ENCODE assay signal across 28 cellular contexts in the genomic region with DNA sequence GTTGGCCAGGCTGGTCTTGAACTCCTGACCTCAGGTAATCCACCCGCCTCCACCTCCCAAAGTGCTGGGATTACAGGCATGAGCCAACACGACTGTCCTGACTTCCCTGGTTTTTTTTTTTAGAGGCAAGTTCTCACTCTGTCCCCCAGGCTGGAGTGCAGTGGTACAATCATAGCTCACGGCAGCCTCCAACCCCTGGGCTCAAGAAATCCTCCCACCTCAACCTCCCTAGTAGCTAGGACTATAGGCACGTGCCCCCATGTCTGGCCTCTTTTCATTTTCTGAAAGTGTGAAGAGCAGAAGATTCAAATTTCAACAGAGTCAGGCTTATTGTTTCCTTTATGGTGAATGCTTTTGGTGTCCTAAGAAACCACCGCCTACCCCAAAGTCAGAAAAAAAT.
"Had no signal": no experiment of that assay in that cellular context is flagged by ENCODE, and none has a peak within 500 bp of the region (broad histone marks: within the 10 kb centered on the region; RNA-seq: fewer than 3 reads in every experiment).

No MANE protein-coding gene starts in this region.

- H3K4me1 Mint-ChIP-seq: endodermal cell, naive B cell had no signal

- H3K36me3 ChIP-seq: colonic mucosa, esophagus squamous epithelium, gastrocnemius medialis, heart right ventricle, left lung, lower lobe of right lung had no signal

- ATAC-seq: effector memory CD8-positive, alpha-beta T cell; esophagus mucosa; gastrocnemius medialis; heart right ventricle; left cardiac atrium; left lung; left ventricle myocardium superior; lower lobe of right lung; mucosa of descending colon; naive thymus-derived CD8-positive, alpha-beta T cell had no signal

- H3K27me3 ChIP-seq: colonic mucosa, esophagus squamous epithelium, gastrocnemius medialis, heart right ventricle, left lung had no signal

- H3K4me3 Mint-ChIP-seq: dendritic cell treated with granulocyte-macrophage colony-stimulating factor and Interleukin-4, amounts not matched to agents 40 ng/mL and 50 ng/mL, for 4 days; effector memory CD8-positive, alpha-beta T cell; endodermal cell; naive B cell; naive thymus-derived CD8-positive, alpha-beta T cell had no signal

- H3K9me3 ChIP-seq: colonic mucosa, esophagus squamous epithelium, gastrocnemius medialis, heart right ventricle, left lung, lower lobe of right lung, mucosa of descending colon had no signal

- FAIRE-seq: endometrium, islet of Langerhans, keratinocyte had no signal

- H3K27ac Mint-ChIP-seq: dendritic cell treated with granulocyte-macrophage colony-stimulating factor and Interleukin-4, amounts not matched to agents 40 ng/mL and 50 ng/mL, for 4 days; effector memory CD8-positive, alpha-beta T cell; endodermal cell; naive thymus-derived CD8-positive, alpha-beta T cell had no signal

- DNase-seq: colonic mucosa; cortex of kidney; effector CD8-positive, alpha-beta T cell; effector memory CD8-positive, alpha-beta T cell; endodermal cell; erythroblast; esophagus squamous epithelium; foreskin fibroblast; foreskin melanocyte; gastrocnemius medialis; glutamatergic neuron; head of caudate nucleus; heart right ventricle; hippocampal formation; left cardiac atrium; left lung; left ventricle myocardium superior; lower lobe of right lung; mesenchymal stem cell; mucosa of descending colon; naive B cell; naive thymus-derived CD8-positive, alpha-beta T cell had no signal

- H3K9me3 Mint-ChIP-seq: dendritic cell treated with granulocyte-macrophage colony-stimulating factor and Interleukin-4, amounts not matched to agents 40 ng/mL and 50 ng/mL, for 4 days; effector memory CD8-positive, alpha-beta T cell; endodermal cell; naive thymus-derived CD8-positive, alpha-beta T cell had no signal

- H3K4me3 ChIP-seq: colonic mucosa, esophagus squamous epithelium, gastrocnemius medialis, heart right ventricle, left lung, lower lobe of right lung, mucosa of descending colon had no signal

- H3K4me1 ChIP-seq: colonic mucosa, esophagus squamous epithelium, gastrocnemius medialis, heart right ventricle, left lung, lower lobe of right lung had no signal

- H3K36me3 Mint-ChIP-seq: naive B cell; naive thymus-derived CD8-positive, alpha-beta T cell had no signal

- H3K27ac ChIP-seq: colonic mucosa, epithelial cell of prostate, esophagus squamous epithelium, gastrocnemius medialis, heart right ventricle, left lung, lower lobe of right lung had no signal
